ENCODE assay signal across 10 cellular contexts in the genomic region with DNA sequence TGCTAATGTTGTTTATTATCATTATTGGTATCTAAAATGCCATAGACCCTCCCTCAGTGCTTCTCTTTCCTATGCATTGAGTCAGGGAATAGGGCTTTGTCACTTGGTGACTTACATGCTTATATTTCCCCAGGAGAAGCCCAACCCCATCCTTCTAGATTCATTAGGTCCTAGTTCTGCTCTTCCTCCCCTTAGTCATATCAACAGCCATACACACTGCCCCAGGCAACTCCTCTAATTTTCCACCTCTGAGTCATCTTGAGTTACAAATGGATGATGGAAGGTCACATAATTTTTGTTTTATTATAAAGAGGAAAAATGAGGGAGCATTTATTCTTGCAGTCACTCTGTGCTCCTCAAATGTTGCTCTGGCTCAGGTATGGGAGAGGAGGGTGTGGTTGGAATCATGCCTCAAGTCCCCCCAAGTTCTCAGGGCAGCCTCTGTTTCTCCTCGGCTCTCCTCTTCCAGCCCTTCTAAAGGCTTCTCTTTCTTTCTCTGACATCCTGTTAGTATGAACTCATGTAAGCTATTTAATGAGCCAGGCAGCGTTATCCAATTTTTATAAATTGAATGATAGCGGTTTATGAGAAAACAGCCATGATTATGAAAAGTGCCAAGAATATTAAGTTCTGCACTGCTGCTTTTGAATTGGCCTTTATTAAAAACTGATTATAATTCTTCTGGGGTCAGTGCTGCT. TPM values are rescaled to one million over a fixed set of nuclear protein-coding genes. Genes with fewer than 3 reads are reported as not detected.
DNase-seq lines count a peak whose midpoint lies in the region; ATAC-seq and TF ChIP-seq lines count a peak whose summit lies in the region.
"Had no signal": no experiment of that assay in that cellular context is flagged by ENCODE, and none has a peak within 500 bp of the region (broad histone marks: within the 10 kb centered on the region; RNA-seq: fewer than 3 reads in every experiment).

No MANE protein-coding gene starts in this region.

- ATAC-seq in GM21381 (IDR thresholded peaks at IDR 0.05; ENCODE audit: unreplicated experiment) (no peak), HG03439 (IDR thresholded peaks at IDR 0.05; ENCODE audit: unreplicated experiment) (no peak)
- ATAC-seq: CD8-positive, alpha-beta T cell had no signal

- H3K4me2 ChIP-seq in osteoblast (ENCODE audit: insufficient read depth, low read length) = peak overlapping the region; percentile 51

- no peaks in the 10 kb centered on the region for H3K36me3 ChIP-seq in osteoblast (ENCODE audit: insufficient read depth, low read length)

- DNase-seq in AG20443 (ENCODE audit: low spot score) (peak; percentile 65), RPMI7951 (ENCODE audit: low read depth) (peak; percentile 94), fibroblast of gingiva (ENCODE audit: low read depth) (peak; percentile 74), osteoblast (ENCODE audit: insufficient read length, low spot score, missing footprints) (peak; percentile 6), NCI-H1105 (lab: John Stamatoyannopoulos, UW) (no peak), GF-D8 (lab: John Stamatoyannopoulos, UW) (no peak)
- DNase-seq: activated gamma-delta T cell treated with Interleukin-2 at 50 U/mL for 16 hours; CD8-positive, alpha-beta T cell had no signal

- no peaks in the 10 kb centered on the region for H3K79me2 ChIP-seq in osteoblast (ENCODE audit: insufficient read depth, low read length)

- no peaks in the 10 kb centered on the region for H3K27me3 ChIP-seq in osteoblast (ENCODE audit: insufficient read depth, low read length)

- H3K27ac ChIP-seq in osteoblast (ENCODE audit: low read depth, low read length) = peak overlapping the region; percentile 81

- no peak overlapping the region for H3K4me3 ChIP-seq in osteoblast (ENCODE audit: insufficient read depth, low read length)

- H2AFZ ChIP-seq in osteoblast (ENCODE audit: low read length) = no peak overlapping the region

- peaks cover 3% of the 10 kb centered on the region for H3K9me3 ChIP-seq in osteoblast (ENCODE audit: low read depth, low read length)

- no peaks in the 10 kb centered on the region for H4K20me1 ChIP-seq in osteoblast (ENCODE audit: insufficient read depth, low read length)

- peaks cover 41% of the 10 kb centered on the region for H3K4me1 ChIP-seq in osteoblast (ENCODE audit: insufficient read depth, low read length)

- TF ChIP-seq CTCF in osteoblast (IDR thresholded peaks at IDR 0.05; ENCODE audit: extremely low read depth, low read depth, low read length) = no peak

RNA-seq across cellular contexts. Expression of a gene that starts 45.6 kb away (rescaled TPM):
- 328 and 354 TPM in 2 replicates for total RNA-seq in RPMI7951 (2014; rRNA removed; shearing (Covaris generic))
- total RNA-seq in osteoblast = 1,825 and 2,074 TPM in 2 replicates

Comparison
In these comparisons a context has a peak if more than half of its experiments do, and no peak if none do; other contexts are left out.
1. DNase-seq: peak in AG20443 (single experiment), RPMI7951 (single experiment), fibroblast of gingiva (single experiment) and osteoblast (single experiment); none in NCI-H1105 (single experiment) and GF-D8 (single experiment).